In genomic region chr4:38455092-38455855, GRCh38 we compare ENCODE assay signal across 13 cellular contexts.
A peak's percentile ranks its signal among the peaks of the same experiment; 100 is the strongest.
DNase-seq lines count a peak whose midpoint lies in the region; ATAC-seq and TF ChIP-seq lines count a peak whose summit lies in the region.
"Had no signal": no experiment of that assay in that cellular context is flagged by ENCODE, and none has a peak within 500 bp of the region (broad histone marks: within the 10 kb centered on the region; RNA-seq: fewer than 3 reads in every experiment).

No MANE protein-coding gene starts in this region.

- H2AFZ ChIP-seq in osteoblast (ENCODE audit: low read length): no peak overlapping the region

- H3K27ac ChIP-seq in osteoblast (ENCODE audit: low read depth, low read length): no peak overlapping the region
- H3K27ac ChIP-seq: cardiac muscle cell had no signal

- no peak overlapping the region for H3K4me2 ChIP-seq in osteoblast (ENCODE audit: insufficient read depth, low read length)

- H3K79me2 ChIP-seq in osteoblast (ENCODE audit: insufficient read depth, low read length): no peaks in the 10 kb centered on the region

- peaks cover 13% of the 10 kb centered on the region for H3K36me3 Mint-ChIP-seq in activated naive CD8-positive, alpha-beta T cell treated with anti-CD3 and anti-CD28 coated beads for 36 hours

- H3K4me1 ChIP-seq in osteoblast (ENCODE audit: insufficient read depth, low read length): no peaks in the 10 kb centered on the region

- no peaks in the 10 kb centered on the region for H3K9me3 ChIP-seq in osteoblast (ENCODE audit: low read depth, low read length)

- H3K9me3 Mint-ChIP-seq in activated naive CD8-positive, alpha-beta T cell treated with anti-CD3 and anti-CD28 coated beads for 36 hours: peaks cover 8% of the 10 kb centered on the region

- peaks cover 42% of the 10 kb centered on the region for H3K4me1 Mint-ChIP-seq in activated naive CD8-positive, alpha-beta T cell treated with anti-CD3 and anti-CD28 coated beads for 36 hours

- H3K4me3 ChIP-seq in osteoblast (ENCODE audit: insufficient read depth, low read length): no peak overlapping the region
- H3K4me3 ChIP-seq: cardiac muscle cell had no signal

- ATAC-seq in GM19395 (IDR thresholded peaks at IDR 0.05; ENCODE audit: unreplicated experiment) (peak; percentile 80), HG02981 (IDR thresholded peaks at IDR 0.05; ENCODE audit: unreplicated experiment) (peak; percentile 44)
- ATAC-seq: Panc1 had no signal

- DNase-seq in GM13976 (ENCODE audit: low spot score): peak; percentile 53
- no peak for DNase-seq in activated naive CD8-positive, alpha-beta T cell treated with anti-CD3 and anti-CD28 coated beads for 36 hours
- no peak for DNase-seq in osteoblast (ENCODE audit: insufficient read length, low spot score, missing footprints)
- DNase-seq in AG08396 (ENCODE audit: low spot score): no peak
- DNase-seq in NCI-H446 treated with DMSO at 0.1 percent for 48 hours (lab: John Stamatoyannopoulos, UW): no peak
- DNase-seq in NCI-H345 (lab: John Stamatoyannopoulos, UW): no peak
- DNase-seq: activated CD4-positive, CD25-positive, alpha-beta regulatory T cell; DMS 273 treated with DMSO at 0.1 percent for 48 hours; mesenchymal stem cell had no signal

- H3K36me3 ChIP-seq in osteoblast (ENCODE audit: insufficient read depth, low read length): no peaks in the 10 kb centered on the region
- H3K36me3 ChIP-seq: cardiac muscle cell had no signal

- no peaks in the 10 kb centered on the region for H3K27me3 Mint-ChIP-seq in activated naive CD8-positive, alpha-beta T cell treated with anti-CD3 and anti-CD28 coated beads for 36 hours

- in situ Hi-C loops in GM13976 (cut with MboI; ENCODE audit: low sequenced_read_pairs, unreplicated experiment): no loop called here

- H3K27me3 ChIP-seq in osteoblast (ENCODE audit: insufficient read depth, low read length): peaks cover 25% of the 10 kb centered on the region
- H3K27me3 ChIP-seq: cardiac muscle cell had no signal

- peak overlapping the region; percentile 69 for H3K27ac Mint-ChIP-seq in activated naive CD8-positive, alpha-beta T cell treated with anti-CD3 and anti-CD28 coated beads for 36 hours

- no peaks in the 10 kb centered on the region for H4K20me1 ChIP-seq in osteoblast (ENCODE audit: insufficient read depth, low read length)

- TF ChIP-seq CTCF in GM13976 (IDR thresholded peaks at IDR 0.05; ENCODE audit: borderline replicate concordance, control extremely low read depth, extremely low read depth, insufficient read depth, missing control alignments) (no peak), osteoblast (IDR thresholded peaks at IDR 0.05; ENCODE audit: extremely low read depth, low read depth, low read length) (no peak)

- no peak overlapping the region for H3K4me3 Mint-ChIP-seq in activated naive CD8-positive, alpha-beta T cell treated with anti-CD3 and anti-CD28 coated beads for 36 hours
